8 cellular contexts compared by ENCODE assay signal in the genomic region with DNA sequence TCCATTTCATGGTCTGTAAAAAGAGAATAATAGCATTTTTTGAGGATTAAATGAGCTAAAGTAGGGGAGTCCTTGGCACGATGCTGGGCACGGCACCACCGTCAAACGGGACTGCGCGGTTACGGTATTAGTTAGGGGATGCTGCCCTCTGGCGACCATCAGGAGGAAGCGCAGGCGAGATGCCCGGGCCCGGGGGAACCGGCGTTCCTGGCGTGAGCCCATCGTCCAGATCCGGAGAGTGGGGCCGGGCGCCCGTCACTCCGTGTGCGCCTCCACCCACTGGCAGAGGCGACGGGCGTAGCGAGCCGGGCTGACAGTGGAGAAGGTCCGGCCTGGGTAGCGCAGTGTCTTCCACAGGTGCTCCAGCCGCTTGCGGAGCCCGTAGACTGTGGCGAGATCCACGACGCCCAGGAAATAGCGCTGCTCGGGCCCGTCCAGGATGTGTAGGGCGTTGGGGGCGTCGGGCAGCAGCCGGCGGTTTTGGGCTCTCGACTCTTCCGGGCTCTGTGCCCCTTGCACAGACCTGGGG.
A peak's percentile ranks its signal among the peaks of the same experiment; 100 is the strongest.
DNase-seq lines count a peak whose midpoint lies in the region; ATAC-seq and TF ChIP-seq lines count a peak whose summit lies in the region.

No MANE protein-coding gene starts in this region.

- H3K27me3 Mint-ChIP-seq in nephron progenitor cell (ENCODE audit: low read depth, poor library complexity) = peaks cover 65% of the 10 kb centered on the region

- H3K27ac Mint-ChIP-seq in nephron progenitor cell = no peak overlapping the region

- H3K36me3 Mint-ChIP-seq in nephron progenitor cell (ENCODE audit: low read depth) = no peaks in the 10 kb centered on the region

- no peak overlapping the region for H3K27ac ChIP-seq in substantia nigra (ENCODE audit: low read depth, low read length, poor library complexity, severe bottlenecking)

- DNase-seq in NK-92 treated with Interleukin-12 subunit alpha and Interleukin-12 subunit beta, amount 100 ng/mL, for 24 hours (lab: John Stamatoyannopoulos, UW) = peak; percentile 38
- DNase-seq in NK-92 (lab: John Stamatoyannopoulos, UW; ENCODE audit: unreplicated experiment) (no peak), NCI-H2227 (lab: John Stamatoyannopoulos, UW; ENCODE audit: unreplicated experiment) (peak; percentile 53), activated T-cell treated with anti-CD3 and anti-CD28 coated beads for 1 hour (ENCODE audit: low read depth) (peak; percentile 79), epithelial cell of esophagus (ENCODE audit: low read depth) (peak; percentile 51), nephron progenitor cell (peak; percentile 83), substantia nigra (lab: John Stamatoyannopoulos, UW) (peak in 35 of 49 donors; percentile 15 to 85 (median 56))

- no peak overlapping the region for H3K4me3 ChIP-seq in epithelial cell of esophagus (ENCODE audit: low read length)

- TF ChIP-seq CTCF in epithelial cell of esophagus (IDR thresholded peaks at IDR 0.05; ENCODE audit: insufficient read depth, low read depth, low read length, missing control alignments) = peak; percentile 75
- peak; percentile 98 for TF ChIP-seq CTCF in nephron progenitor cell (IDR thresholded peaks at IDR 0.05)

- peaks cover 24% of the 10 kb centered on the region for H3K4me1 Mint-ChIP-seq in nephron progenitor cell

- no peak overlapping the region for H3K4me3 Mint-ChIP-seq in nephron progenitor cell

- no peaks in the 10 kb centered on the region for H3K9me3 Mint-ChIP-seq in nephron progenitor cell

- ATAC-seq in GM21723 (IDR thresholded peaks at IDR 0.05; ENCODE audit: unreplicated experiment) = no peak
